ENCODE assay signal across 5 cellular contexts in the genomic region with DNA sequence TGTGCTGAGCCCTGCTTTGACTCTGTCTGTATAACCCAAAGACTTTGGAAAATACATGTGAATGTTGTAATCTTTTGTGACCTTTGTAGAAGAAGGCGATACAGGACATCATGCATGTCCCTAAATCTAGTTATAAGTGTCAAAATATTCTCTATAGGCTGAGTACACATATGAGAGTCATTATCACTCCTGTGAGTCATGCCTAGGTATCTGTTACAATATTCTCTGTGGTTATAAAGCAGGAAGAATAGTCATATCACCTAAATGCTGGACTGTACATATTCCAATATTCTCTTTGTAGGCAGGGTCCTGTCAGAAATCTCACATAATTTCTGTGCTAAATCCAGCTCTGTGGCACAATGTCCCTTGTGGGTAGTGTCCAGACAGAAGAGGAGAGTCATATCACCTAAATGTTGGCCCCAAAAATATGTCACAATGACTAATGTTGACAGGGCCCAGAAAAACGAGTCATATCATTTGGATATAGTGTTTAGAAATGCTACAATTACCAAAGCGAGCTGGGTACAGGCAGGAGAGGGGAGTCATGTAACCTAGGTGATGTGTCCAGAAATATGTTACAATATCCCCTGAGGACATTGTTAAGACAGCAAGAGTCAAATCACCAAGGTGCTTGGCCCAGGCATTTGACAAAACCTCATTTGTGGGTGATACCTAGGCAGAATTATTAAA.
DNase-seq lines count a peak whose midpoint lies in the region; ATAC-seq and TF ChIP-seq lines count a peak whose summit lies in the region.
"Not testable (repeated sequence)": the region's sequence is repeated elsewhere in the genome, so short reads cannot be mapped to it uniquely, and the experiment has no call there.

No MANE protein-coding gene starts in this region.

- H3K27me3 Mint-ChIP-seq in activated T-helper 17 cell treated with anti-CD3 and anti-CD28 coated beads, Interleukin-2, amount 50 U/mL, for 72 hours; stimulated activated naive CD8-positive, alpha-beta T cell treated with anti-CD3 and anti-CD28 coated beads, Interleukin-15, amount 100 ng/mL, for 72 hours: not testable (repeated sequence)

- H3K36me3 ChIP-seq in RWPE2 (ENCODE audit: low read depth), result not testable (repeated sequence)

- not testable (repeated sequence) for H3K27ac Mint-ChIP-seq in activated T-helper 17 cell treated with anti-CD3 and anti-CD28 coated beads, Interleukin-2, amount 50 U/mL, for 72 hours; activated naive CD4-positive, alpha-beta T cell treated with anti-CD3 and anti-CD28 coated beads, Interleukin-2, amount 50 U/mL, for 72 hours; stimulated activated effector memory CD8-positive, alpha-beta T cell treated with anti-CD3 and anti-CD28 coated beads, Interleukin-12 subunit alpha, Interleukin-12 subunit beta, amount 100 ng/mL, for 72 hours; stimulated activated naive CD8-positive, alpha-beta T cell treated with anti-CD3 and anti-CD28 coated beads, Interleukin-15, amount 100 ng/mL, for 72 hours

- H3K4me1 ChIP-seq in RWPE2 (ENCODE audit: insufficient read depth, poor library complexity, severe bottlenecking), result not testable (repeated sequence)

- H3K9me3 ChIP-seq in RWPE2 (ENCODE audit: severe bottlenecking), result not testable (repeated sequence)

- not testable (repeated sequence) for H3K27me3 ChIP-seq in RWPE2 (ENCODE audit: insufficient read depth, poor library complexity, severe bottlenecking)

- H3K4me1 Mint-ChIP-seq in activated T-helper 17 cell treated with anti-CD3 and anti-CD28 coated beads, Interleukin-2, amount 50 U/mL, for 72 hours; stimulated activated effector memory CD8-positive, alpha-beta T cell treated with anti-CD3 and anti-CD28 coated beads, Interleukin-12 subunit alpha, Interleukin-12 subunit beta, amount 100 ng/mL, for 72 hours; stimulated activated naive CD8-positive, alpha-beta T cell treated with anti-CD3 and anti-CD28 coated beads, Interleukin-15, amount 100 ng/mL, for 72 hours: not testable (repeated sequence)

- not testable (repeated sequence) for H3K9me3 Mint-ChIP-seq in activated T-helper 17 cell treated with anti-CD3 and anti-CD28 coated beads, Interleukin-2, amount 50 U/mL, for 72 hours; activated naive CD4-positive, alpha-beta T cell treated with anti-CD3 and anti-CD28 coated beads, Interleukin-2, amount 50 U/mL, for 72 hours; stimulated activated effector memory CD8-positive, alpha-beta T cell treated with anti-CD3 and anti-CD28 coated beads, Interleukin-12 subunit alpha, Interleukin-12 subunit beta, amount 100 ng/mL, for 72 hours; stimulated activated naive CD8-positive, alpha-beta T cell treated with anti-CD3 and anti-CD28 coated beads, Interleukin-15, amount 100 ng/mL, for 72 hours

- not testable (repeated sequence) for H3K36me3 Mint-ChIP-seq in activated T-helper 17 cell treated with anti-CD3 and anti-CD28 coated beads, Interleukin-2, amount 50 U/mL, for 72 hours (ENCODE audit: low read depth); activated naive CD4-positive, alpha-beta T cell treated with anti-CD3 and anti-CD28 coated beads, Interleukin-2, amount 50 U/mL, for 72 hours; stimulated activated effector memory CD8-positive, alpha-beta T cell treated with anti-CD3 and anti-CD28 coated beads, Interleukin-12 subunit alpha, Interleukin-12 subunit beta, amount 100 ng/mL, for 72 hours

- H3K4me3 ChIP-seq in RWPE2 (ENCODE audit: severe bottlenecking), result not testable (repeated sequence)

- TF ChIP-seq CTCF in RWPE2 (IDR thresholded peaks at IDR 0.05; ENCODE audit: poor library complexity, severe bottlenecking), result not testable (repeated sequence)

- DNase-seq in RWPE2 (ENCODE audit: low spot score); activated naive CD4-positive, alpha-beta T cell treated with anti-CD3 and anti-CD28 coated beads, Interleukin-2, amount 50 U/mL, for 72 hours (ENCODE audit: low spot score in 2 of 2); stimulated activated effector memory CD8-positive, alpha-beta T cell treated with anti-CD3 and anti-CD28 coated beads, Interleukin-12 subunit alpha, Interleukin-12 subunit beta, amount 100 ng/mL, for 72 hours (ENCODE audit: low spot score in 2 of 2); stimulated activated naive CD8-positive, alpha-beta T cell treated with anti-CD3 and anti-CD28 coated beads, Interleukin-15, amount 100 ng/mL, for 72 hours: not testable (repeated sequence)

- not testable (repeated sequence) for H3K4me3 Mint-ChIP-seq in activated T-helper 17 cell treated with anti-CD3 and anti-CD28 coated beads, Interleukin-2, amount 50 U/mL, for 72 hours; stimulated activated effector memory CD8-positive, alpha-beta T cell treated with anti-CD3 and anti-CD28 coated beads, Interleukin-12 subunit alpha, Interleukin-12 subunit beta, amount 100 ng/mL, for 72 hours; stimulated activated naive CD8-positive, alpha-beta T cell treated with anti-CD3 and anti-CD28 coated beads, Interleukin-15, amount 100 ng/mL, for 72 hours

- H3K27ac ChIP-seq in RWPE2 (ENCODE audit: poor library complexity, severe bottlenecking), result not testable (repeated sequence)

- peak; percentile 81 for ATAC-seq in RWPE2 (ENCODE audit: low read depth)
- ATAC-seq in activated T-helper 17 cell treated with anti-CD3 and anti-CD28 coated beads, Interleukin-2, amount 50 U/mL, for 72 hours (replicated peaks), result peak; percentile 79
- ATAC-seq in activated naive CD4-positive, alpha-beta T cell treated with anti-CD3 and anti-CD28 coated beads, Interleukin-2, amount 50 U/mL, for 72 hours, result peak; percentile 18 to 73
- peak; percentile 37 for ATAC-seq in stimulated activated effector memory CD8-positive, alpha-beta T cell treated with anti-CD3 and anti-CD28 coated beads, Interleukin-12 subunit alpha, Interleukin-12 subunit beta, amount 100 ng/mL, for 72 hours
- ATAC-seq in stimulated activated naive CD8-positive, alpha-beta T cell treated with anti-CD3 and anti-CD28 coated beads, Interleukin-15, amount 100 ng/mL, for 72 hours, result peak; percentile 80
